In genomic region chr14:68379510-68380303, GRCh38 we compare ENCODE assay signal across 12 cellular contexts.
DNase-seq lines count a peak whose midpoint lies in the region; ATAC-seq, FAIRE-seq and TF ChIP-seq lines count a peak whose summit lies in the region.
"Had no signal": no experiment of that assay in that cellular context is flagged by ENCODE, and none has a peak within 500 bp of the region (broad histone marks: within the 10 kb centered on the region; RNA-seq: fewer than 3 reads in every experiment).

No MANE protein-coding gene starts in this region.

- peak overlapping the region; percentile 65 for H3K27ac ChIP-seq in GM12878 (ENCODE audit: control insufficient read depth, insufficient read depth)

- DNase-seq in DMS153 treated with DMSO at 0.1 percent for 48 hours (lab: John Stamatoyannopoulos, UW; ENCODE audit: unreplicated experiment) (peak; percentile 90), M059J (ENCODE audit: low read depth) (peak; percentile 68), GM12878 (ENCODE audit: low read depth, low spot score) (no peak), posterior vena cava (ENCODE audit: low spot score) (no peak)
- DNase-seq: hippocampal formation; SHP77; stimulated activated CD4-positive, alpha-beta T cell treated with anti-CD3 and anti-CD28 coated beads, Interleukin-12 subunit alpha, Interleukin-12 subunit beta, amount 100 ng/mL, for 4 hours had no signal

- intact Hi-C loops in GM12878 (cut with micrococcal nuclease; ENCODE audit: unreplicated experiment) = loop anchor here (1.0 to 2.0 kb wide), 7 partner anchors 23 to 437 kb away; no protein-coding TSS in a partner anchor
- intact Hi-C loops in posterior vena cava (cut with DNase I) = no loop called here

- peaks cover 16% of the 10 kb centered on the region for H3K79me2 ChIP-seq in GM12878 (ENCODE audit: control insufficient read depth, insufficient read depth, low read length)

- no peaks in the 10 kb centered on the region for H3K9me3 ChIP-seq in GM12878 (replicated peaks; ENCODE audit: control insufficient read depth, insufficient read depth, low read length)
- H3K9me3 ChIP-seq: adrenal gland had no signal

- H3K4me3 ChIP-seq in GM12878 = peak overlapping the region; percentile 43; the same call in 1 of the 2 replicates
- H3K4me3 ChIP-seq: adrenal gland had no signal

- RAD21 ChIA-PET in GM12878 (lab: Charles Lee; ENCODE audit: unreplicated experiment) = interaction anchor here (0.7 to 15.0 kb wide), 34 partner anchors 12 to 464 kb away, joined by 3 to 194 read pairs (median 5); partner anchors contain the start of gene ZFP36L1

- peaks cover 0 to 2% of the 10 kb centered on the region in 2 experiments; a peak in 1 of 4 replicates for H3K36me3 ChIP-seq in GM12878 (ENCODE audit: control insufficient read depth in 2 of 2, insufficient read depth in 2 of 2, low read length in 1 of 2)
- H3K36me3 ChIP-seq: adrenal gland had no signal

- SMC1A ChIA-PET in GM12878 (lab: Charles Lee; ENCODE audit: uncharacterized antibody, unreplicated experiment) = interaction anchor here (0.6 to 8.7 kb wide), 30 partner anchors 7 to 562 kb away, joined by 3 to 181 read pairs (median 4); no protein-coding TSS in a partner anchor

- no peaks in the 10 kb centered on the region for H4K20me1 ChIP-seq in GM12878 (ENCODE audit: control insufficient read depth, insufficient read depth)

- BruUV-seq in GM12878 (replicated peaks; lab: Mats Ljungman, UMichigan) = TSS peak; percentile 63

- peak overlapping the region; percentile 44; the same call in 1 of the 2 replicates for H2AFZ ChIP-seq in GM12878 (ENCODE audit: control insufficient read depth, low read depth, low read length)

- in situ Hi-C loops in GM12878 (cut with MboI) = no loop called here

- peaks cover 65% of the 10 kb centered on the region for H3K4me1 ChIP-seq in GM12878 (ENCODE audit: control insufficient read depth, insufficient read depth, low read length)

- TF ChIP-seq POLR2A in GM12878 (IDR thresholded peaks at IDR 0.05; ENCODE audit: low read depth, low read length) = no peak

- no peaks in the 10 kb centered on the region for H3K27me3 Mint-ChIP-seq in nephron (ENCODE audit: low read depth)

- peak; percentile 73 for ATAC-seq in GM12878
- ATAC-seq in HG02610 (IDR thresholded peaks at IDR 0.05; ENCODE audit: unreplicated experiment) = no peak
- no peak for ATAC-seq in HG02678 (IDR thresholded peaks at IDR 0.05; ENCODE audit: unreplicated experiment)
- ATAC-seq in HG03521 (IDR thresholded peaks at IDR 0.05; ENCODE audit: unreplicated experiment) = no peak

- H3K9me3 Mint-ChIP-seq in nephron = no peaks in the 10 kb centered on the region

- 54% methylated on average over 8 of the region's 8 CpGs for WGBS in GM12878 (ENCODE audit: insufficient coverage, insufficient replicate concordance, low lambda C conversion rate, missing lambda C conversion rate)

- POLR2A ChIA-PET in GM12878 (lab: Charles Lee) = interaction anchor here (0.5 to 8.2 kb wide), 11 partner anchors 13 to 127 kb away, joined by 4 to 103 read pairs (median 7); no protein-coding TSS in a partner anchor

- no peak for FAIRE-seq in GM12878 (lab: Jason Lieb, UNC)

- CTCF ChIA-PET in GM12878 (lab: Yijun Ruan, JAX) = interaction anchor here (0.6 to 7.6 kb wide), 20 partner anchors 10 to 442 kb away, joined by 3 to 60 read pairs (median 4); no protein-coding TSS in a partner anchor

- no peaks in the 10 kb centered on the region for H3K27me3 ChIP-seq in GM12878 (replicated peaks in 1 of 2; ENCODE audit: control insufficient read depth in 2 of 2, insufficient read depth in 2 of 2, low read length in 1 of 2)
- H3K27me3 ChIP-seq: adrenal gland had no signal

- H3K4me1 Mint-ChIP-seq in nephron = peaks cover 60% of the 10 kb centered on the region

- peak overlapping the region; percentile 45 for H3K9ac ChIP-seq in GM12878 (ENCODE audit: control insufficient read depth, insufficient read depth, low read length)

- no peaks in the 10 kb centered on the region for H3K36me3 Mint-ChIP-seq in nephron (ENCODE audit: low read depth)

- no peak for TF ChIP-seq RAD21 in GM12878 (IDR thresholded peaks at IDR 0.05; ENCODE audit: insufficient read depth, low read depth, low read length)

- TF ChIP-seq CTCF in GM12878 (IDR thresholded peaks at IDR 0.05 in 2 of 3, conservative IDR thresholded peaks at IDR 0.05 in 1 of 3; ENCODE audit: control insufficient read depth in 2 of 3, extremely low read depth in 1 of 3, insufficient read depth in 1 of 3, low read depth in 3 of 3, low read length in 3 of 3) (no peak), nephron (IDR thresholded peaks at IDR 0.05; ENCODE audit: unreplicated experiment in 3 of 3) (no peak)

- H3K4me3 Mint-ChIP-seq in nephron = no peak overlapping the region

- H3K27ac Mint-ChIP-seq in nephron = peak overlapping the region; percentile 14 to 37 (median 18)

- H3K4me2 ChIP-seq in GM12878 (ENCODE audit: control insufficient read depth, insufficient read depth) = peak overlapping the region; percentile 77

- no peak for TF ChIP-seq EP300 in GM12878 (IDR thresholded peaks at IDR 0.05; ENCODE audit: borderline replicate concordance in 1 of 2, control insufficient read depth in 1 of 2, low read depth in 2 of 2, low read length in 2 of 2)

TF ChIP-seq in GM12878, 131 proteins besides CTCF, POLR2A, EP300 and RAD21 (continues in another document):
- TF ChIP-seq ZNF217 (IDR thresholded peaks at IDR 0.05) (no peak), MAX (IDR thresholded peaks at IDR 0.05; ENCODE audit: low read depth, low read length) (no peak), NFXL1 (IDR thresholded peaks at IDR 0.05; ENCODE audit: borderline replicate concordance) (no peak), SMAD1 (IDR thresholded peaks at IDR 0.05; ENCODE audit: low read depth, partially characterized antibody) (peak; percentile 11), RB1 (IDR thresholded peaks at IDR 0.05; ENCODE audit: borderline replicate concordance) (peak; percentile 22; the same call in 1 of the 2 replicates), NFIC (IDR thresholded peaks at IDR 0.05; ENCODE audit: low read depth, low read length) (no peak), CREB1 (IDR thresholded peaks at IDR 0.05; ENCODE audit: low read depth) (no peak), BCLAF1 (IDR thresholded peaks at IDR 0.05) (no peak), HDAC2 (IDR thresholded peaks at IDR 0.05) (no peak), CBFB (IDR thresholded peaks at IDR 0.05; ENCODE audit: low read depth) (no peak), YY1 (IDR thresholded peaks at IDR 0.05; ENCODE audit: low read depth, low read length) (no peak), POLR2AphosphoS2 (IDR thresholded peaks at IDR 0.05; ENCODE audit: low read depth, low read length) (no peak), NKRF (conservative IDR thresholded peaks at IDR 0.05) (no peak; the same call in 1 of the 2 replicates), EED (IDR thresholded peaks at IDR 0.05; ENCODE audit: low read depth) (no peak), ZNF384 (IDR thresholded peaks at IDR 0.05; ENCODE audit: borderline replicate concordance, low read depth, low read length) (no peak), TCF3 (IDR thresholded peaks at IDR 0.05; ENCODE audit: borderline replicate concordance, insufficient read depth, low read depth, low read length) (no peak), NFYA (IDR thresholded peaks at IDR 0.05; ENCODE audit: borderline replicate concordance, low read depth, low read length) (no peak), HCFC1 (IDR thresholded peaks at IDR 0.05; ENCODE audit: low read length) (no peak), BMI1 (IDR thresholded peaks at IDR 0.05; ENCODE audit: borderline replicate concordance) (no peak), ZNF24 (IDR thresholded peaks at IDR 0.05) (no peak)

Comparison
In these comparisons a context has a peak if more than half of its experiments do, and no peak if none do; other contexts are left out.
1. DNase-seq: peak in DMS153 treated with DMSO at 0.1 percent for 48 hours (single experiment) and M059J (single experiment); none in GM12878 (single experiment) and posterior vena cava (single experiment).